Comparison of ENCODE assay signal across 1 cellular context in the genomic region with DNA sequence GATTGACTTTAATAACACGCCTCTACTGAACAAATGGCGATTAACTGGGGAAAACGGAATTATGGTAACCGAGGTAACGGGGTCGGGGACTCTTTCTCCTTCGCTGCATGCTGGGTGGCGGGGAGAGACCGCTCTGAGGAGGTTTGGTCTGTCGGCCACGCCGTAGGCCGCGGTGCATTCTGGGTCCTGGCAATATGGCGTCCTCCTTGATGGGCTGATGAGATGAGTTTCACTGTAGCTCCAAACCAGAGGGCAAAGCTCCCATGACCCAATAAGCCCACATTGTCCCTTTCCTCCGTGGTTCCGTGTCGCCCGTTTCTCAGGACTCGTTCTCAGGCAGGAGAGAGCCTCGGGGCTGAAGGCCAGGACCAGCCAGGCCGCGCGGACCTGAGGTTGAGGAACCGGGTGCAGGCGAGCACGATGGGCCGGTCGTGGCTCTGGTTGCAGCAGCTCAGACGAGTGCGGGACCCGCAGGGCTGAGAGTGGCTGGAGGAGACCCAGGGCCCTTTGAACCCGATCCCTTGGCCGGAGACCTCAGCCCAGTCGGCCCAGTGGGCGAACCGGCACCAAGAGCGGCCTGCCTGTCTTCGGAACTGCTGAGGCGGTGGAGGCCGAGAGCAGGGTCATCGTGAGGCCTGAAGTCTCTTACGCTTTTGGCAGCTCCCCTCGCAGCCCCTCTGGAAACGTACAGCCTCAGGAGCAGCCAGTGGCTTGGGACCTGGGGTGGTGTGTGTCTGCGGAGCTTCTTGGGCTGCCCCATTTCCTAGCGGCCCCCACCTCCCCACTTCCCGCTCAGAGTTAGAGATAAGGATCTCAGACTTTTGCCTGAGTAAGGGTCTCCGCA.
TF ChIP-seq lines count a peak whose summit lies in the region.

A gene with protein sequence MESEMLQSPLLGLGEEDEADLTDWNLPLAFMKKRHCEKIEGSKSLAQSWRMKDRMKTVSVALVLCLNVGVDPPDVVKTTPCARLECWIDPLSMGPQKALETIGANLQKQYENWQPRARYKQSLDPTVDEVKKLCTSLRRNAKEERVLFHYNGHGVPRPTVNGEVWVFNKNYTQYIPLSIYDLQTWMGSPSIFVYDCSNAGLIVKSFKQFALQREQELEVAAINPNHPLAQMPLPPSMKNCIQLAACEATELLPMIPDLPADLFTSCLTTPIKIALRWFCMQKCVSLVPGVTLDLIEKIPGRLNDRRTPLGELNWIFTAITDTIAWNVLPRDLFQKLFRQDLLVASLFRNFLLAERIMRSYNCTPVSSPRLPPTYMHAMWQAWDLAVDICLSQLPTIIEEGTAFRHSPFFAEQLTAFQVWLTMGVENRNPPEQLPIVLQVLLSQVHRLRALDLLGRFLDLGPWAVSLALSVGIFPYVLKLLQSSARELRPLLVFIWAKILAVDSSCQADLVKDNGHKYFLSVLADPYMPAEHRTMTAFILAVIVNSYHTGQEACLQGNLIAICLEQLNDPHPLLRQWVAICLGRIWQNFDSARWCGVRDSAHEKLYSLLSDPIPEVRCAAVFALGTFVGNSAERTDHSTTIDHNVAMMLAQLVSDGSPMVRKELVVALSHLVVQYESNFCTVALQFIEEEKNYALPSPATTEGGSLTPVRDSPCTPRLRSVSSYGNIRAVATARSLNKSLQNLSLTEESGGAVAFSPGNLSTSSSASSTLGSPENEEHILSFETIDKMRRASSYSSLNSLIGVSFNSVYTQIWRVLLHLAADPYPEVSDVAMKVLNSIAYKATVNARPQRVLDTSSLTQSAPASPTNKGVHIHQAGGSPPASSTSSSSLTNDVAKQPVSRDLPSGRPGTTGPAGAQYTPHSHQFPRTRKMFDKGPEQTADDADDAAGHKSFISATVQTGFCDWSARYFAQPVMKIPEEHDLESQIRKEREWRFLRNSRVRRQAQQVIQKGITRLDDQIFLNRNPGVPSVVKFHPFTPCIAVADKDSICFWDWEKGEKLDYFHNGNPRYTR (N-terminal part only) (plus strand): TSS at position 184 of the 844 bp plus-strand sequence. CDS start 792 bp downstream, outside the sequence.

TF ChIP-seq in K562, 482 proteins besides CTCF, POLR2A, EP300 and RAD21 (continued from another document and continues in another):
- TF ChIP-seq, protein P1, sequence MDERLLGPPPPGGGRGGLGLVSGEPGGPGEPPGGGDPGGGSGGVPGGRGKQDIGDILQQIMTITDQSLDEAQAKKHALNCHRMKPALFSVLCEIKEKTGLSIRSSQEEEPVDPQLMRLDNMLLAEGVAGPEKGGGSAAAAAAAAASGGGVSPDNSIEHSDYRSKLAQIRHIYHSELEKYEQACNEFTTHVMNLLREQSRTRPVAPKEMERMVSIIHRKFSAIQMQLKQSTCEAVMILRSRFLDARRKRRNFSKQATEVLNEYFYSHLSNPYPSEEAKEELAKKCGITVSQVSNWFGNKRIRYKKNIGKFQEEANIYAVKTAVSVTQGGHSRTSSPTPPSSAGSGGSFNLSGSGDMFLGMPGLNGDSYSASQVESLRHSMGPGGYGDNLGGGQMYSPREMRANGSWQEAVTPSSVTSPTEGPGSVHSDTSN (CRISPR knock-in tag; IDR thresholded peaks at IDR 0.05; ENCODE audit: low read depth): no peak
- TF ChIP-seq, protein P1 (tag; conservative IDR thresholded peaks at IDR 0.05; ENCODE audit: low read depth): no peak
- TF ChIP-seq KDM4B (IDR thresholded peaks at IDR 0.05; ENCODE audit: borderline replicate concordance in 2 of 2, low read depth in 1 of 2) (0 out of 4 replicates have a peak, but pooled peaks of 1 of the 2 experiments have one; percentile 70), BACH1 (tag; IDR thresholded peaks at IDR 0.05) (0 out of 2 replicates have a peak, but pooled peaks have one; percentile 48), NCOA2 (IDR thresholded peaks at IDR 0.05; ENCODE audit: partially characterized antibody in 2 of 2) (no peak), NBN (IDR thresholded peaks at IDR 0.05; ENCODE audit: low read depth) (no peak), NEUROD1 (IDR thresholded peaks at IDR 0.05; ENCODE audit: borderline replicate concordance, low read depth, low read length, partially characterized antibody) (peak; percentile 88), ZNF165 (CRISPR knock-in tag; IDR thresholded peaks at IDR 0.05; ENCODE audit: borderline replicate concordance) (no peak), XRCC5 (IDR thresholded peaks at IDR 0.05; ENCODE audit: low read depth, low read length) (peak; percentile 57; the same call in 1 of the 2 replicates), EHMT2 (IDR thresholded peaks at IDR 0.05) (peak; percentile 31; the same call in 1 of the 2 replicates), TEAD2 (tag; IDR thresholded peaks at IDR 0.05) (no peak), MIER1 (IDR thresholded peaks at IDR 0.05; ENCODE audit: low read depth) (no peak), FOXJ3 (CRISPR knock-in tag; IDR thresholded peaks at IDR 0.05) (no peak), ZNF263 (CRISPR knock-in tag; IDR thresholded peaks at IDR 0.05; ENCODE audit: borderline replicate concordance) (peak; percentile 70; the same call in 1 of the 2 replicates), ZNF561 (CRISPR knock-in tag; conservative IDR thresholded peaks at IDR 0.05) (no peak), ZNF778 (CRISPR knock-in tag; IDR thresholded peaks at IDR 0.05) (no peak), TEAD4 (IDR thresholded peaks at IDR 0.05; ENCODE audit: low read length) (peak; percentile 57), TEAD4 (CRISPR knock-in tag; IDR thresholded peaks at IDR 0.05; ENCODE audit: borderline replicate concordance) (peak; percentile 86), ZNF586 (CRISPR knock-in tag; conservative IDR thresholded peaks at IDR 0.05) (no peak)
- TF ChIP-seq, protein P2, sequence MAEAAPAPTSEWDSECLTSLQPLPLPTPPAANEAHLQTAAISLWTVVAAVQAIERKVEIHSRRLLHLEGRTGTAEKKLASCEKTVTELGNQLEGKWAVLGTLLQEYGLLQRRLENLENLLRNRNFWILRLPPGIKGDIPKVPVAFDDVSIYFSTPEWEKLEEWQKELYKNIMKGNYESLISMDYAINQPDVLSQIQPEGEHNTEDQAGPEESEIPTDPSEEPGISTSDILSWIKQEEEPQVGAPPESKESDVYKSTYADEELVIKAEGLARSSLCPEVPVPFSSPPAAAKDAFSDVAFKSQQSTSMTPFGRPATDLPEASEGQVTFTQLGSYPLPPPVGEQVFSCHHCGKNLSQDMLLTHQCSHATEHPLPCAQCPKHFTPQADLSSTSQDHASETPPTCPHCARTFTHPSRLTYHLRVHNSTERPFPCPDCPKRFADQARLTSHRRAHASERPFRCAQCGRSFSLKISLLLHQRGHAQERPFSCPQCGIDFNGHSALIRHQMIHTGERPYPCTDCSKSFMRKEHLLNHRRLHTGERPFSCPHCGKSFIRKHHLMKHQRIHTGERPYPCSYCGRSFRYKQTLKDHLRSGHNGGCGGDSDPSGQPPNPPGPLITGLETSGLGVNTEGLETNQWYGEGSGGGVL (CRISPR knock-in tag; IDR thresholded peaks at IDR 0.05): no peak
- TF ChIP-seq, protein P3, sequence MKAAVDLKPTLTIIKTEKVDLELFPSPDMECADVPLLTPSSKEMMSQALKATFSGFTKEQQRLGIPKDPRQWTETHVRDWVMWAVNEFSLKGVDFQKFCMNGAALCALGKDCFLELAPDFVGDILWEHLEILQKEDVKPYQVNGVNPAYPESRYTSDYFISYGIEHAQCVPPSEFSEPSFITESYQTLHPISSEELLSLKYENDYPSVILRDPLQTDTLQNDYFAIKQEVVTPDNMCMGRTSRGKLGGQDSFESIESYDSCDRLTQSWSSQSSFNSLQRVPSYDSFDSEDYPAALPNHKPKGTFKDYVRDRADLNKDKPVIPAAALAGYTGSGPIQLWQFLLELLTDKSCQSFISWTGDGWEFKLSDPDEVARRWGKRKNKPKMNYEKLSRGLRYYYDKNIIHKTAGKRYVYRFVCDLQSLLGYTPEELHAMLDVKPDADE (conservative IDR thresholded peaks at IDR 0.05; ENCODE audit: control insufficient read depth, low read depth, low read length): peak; percentile 52; the same call in 1 of the 2 replicates
- TF ChIP-seq, protein P4, sequence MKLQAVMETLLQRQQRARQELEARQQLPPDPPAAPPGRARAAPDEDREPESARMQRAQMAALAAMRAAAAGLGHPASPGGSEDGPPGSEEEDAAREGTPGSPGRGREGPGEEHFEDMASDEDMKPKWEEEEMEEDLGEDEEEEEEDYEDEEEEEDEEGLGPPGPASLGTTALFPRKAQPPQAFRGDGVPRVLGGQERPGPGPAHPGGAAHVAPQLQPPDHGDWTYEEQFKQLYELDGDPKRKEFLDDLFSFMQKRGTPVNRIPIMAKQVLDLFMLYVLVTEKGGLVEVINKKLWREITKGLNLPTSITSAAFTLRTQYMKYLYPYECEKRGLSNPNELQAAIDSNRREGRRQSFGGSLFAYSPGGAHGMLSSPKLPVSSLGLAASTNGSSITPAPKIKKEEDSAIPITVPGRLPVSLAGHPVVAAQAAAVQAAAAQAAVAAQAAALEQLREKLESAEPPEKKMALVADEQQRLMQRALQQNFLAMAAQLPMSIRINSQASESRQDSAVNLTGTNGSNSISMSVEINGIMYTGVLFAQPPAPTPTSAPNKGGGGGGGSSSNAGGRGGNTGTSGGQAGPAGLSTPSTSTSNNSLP (IDR thresholded peaks at IDR 0.05; ENCODE audit: borderline replicate concordance, low read depth, low read length): no peak
- TF ChIP-seq, protein P5, sequence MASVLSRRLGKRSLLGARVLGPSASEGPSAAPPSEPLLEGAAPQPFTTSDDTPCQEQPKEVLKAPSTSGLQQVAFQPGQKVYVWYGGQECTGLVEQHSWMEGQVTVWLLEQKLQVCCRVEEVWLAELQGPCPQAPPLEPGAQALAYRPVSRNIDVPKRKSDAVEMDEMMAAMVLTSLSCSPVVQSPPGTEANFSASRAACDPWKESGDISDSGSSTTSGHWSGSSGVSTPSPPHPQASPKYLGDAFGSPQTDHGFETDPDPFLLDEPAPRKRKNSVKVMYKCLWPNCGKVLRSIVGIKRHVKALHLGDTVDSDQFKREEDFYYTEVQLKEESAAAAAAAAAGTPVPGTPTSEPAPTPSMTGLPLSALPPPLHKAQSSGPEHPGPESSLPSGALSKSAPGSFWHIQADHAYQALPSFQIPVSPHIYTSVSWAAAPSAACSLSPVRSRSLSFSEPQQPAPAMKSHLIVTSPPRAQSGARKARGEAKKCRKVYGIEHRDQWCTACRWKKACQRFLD (CRISPR knock-in tag; IDR thresholded peaks at IDR 0.05): peak; percentile 92
- TF ChIP-seq, protein P6, sequence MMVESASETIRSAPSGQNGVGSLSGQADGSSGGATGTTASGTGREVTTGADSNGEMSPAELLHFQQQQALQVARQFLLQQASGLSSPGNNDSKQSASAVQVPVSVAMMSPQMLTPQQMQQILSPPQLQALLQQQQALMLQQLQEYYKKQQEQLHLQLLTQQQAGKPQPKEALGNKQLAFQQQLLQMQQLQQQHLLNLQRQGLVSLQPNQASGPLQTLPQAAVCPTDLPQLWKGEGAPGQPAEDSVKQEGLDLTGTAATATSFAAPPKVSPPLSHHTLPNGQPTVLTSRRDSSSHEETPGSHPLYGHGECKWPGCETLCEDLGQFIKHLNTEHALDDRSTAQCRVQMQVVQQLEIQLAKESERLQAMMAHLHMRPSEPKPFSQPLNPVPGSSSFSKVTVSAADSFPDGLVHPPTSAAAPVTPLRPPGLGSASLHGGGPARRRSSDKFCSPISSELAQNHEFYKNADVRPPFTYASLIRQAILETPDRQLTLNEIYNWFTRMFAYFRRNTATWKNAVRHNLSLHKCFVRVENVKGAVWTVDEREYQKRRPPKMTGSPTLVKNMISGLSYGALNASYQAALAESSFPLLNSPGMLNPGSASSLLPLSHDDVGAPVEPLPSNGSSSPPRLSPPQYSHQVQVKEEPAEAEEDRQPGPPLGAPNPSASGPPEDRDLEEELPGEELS (CRISPR knock-in tag; IDR thresholded peaks at IDR 0.05; ENCODE audit: borderline replicate concordance): 0 out of 2 replicates have a peak, but pooled peaks have one; percentile 17
